2 cellular contexts compared by ENCODE assay signal in genomic region chr6:156897907-156898531, GRCh38.
TF ChIP-seq lines count a peak whose summit lies in the region.

No MANE protein-coding gene starts in this region.

TF ChIP-seq in GM23338, 12 proteins besides CTCF, POLR2A, EP300 and RAD21 (continued from another document):
- TF ChIP-seq REST (IDR thresholded peaks at IDR 0.05; ENCODE audit: unreplicated experiment) (no peak), EZH2phosphoT487 (IDR thresholded peaks at IDR 0.05; ENCODE audit: unreplicated experiment) (no peak), ETS1 (IDR thresholded peaks at IDR 0.05) (no peak), JUNB (IDR thresholded peaks at IDR 0.05; ENCODE audit: unreplicated experiment) (no peak), NANOG (IDR thresholded peaks at IDR 0.05; ENCODE audit: borderline replicate concordance) (no peak), ZNF462 (CRISPR knock-in tag; IDR thresholded peaks at IDR 0.05) (no peak), STAT1 (IDR thresholded peaks at IDR 0.05; ENCODE audit: unreplicated experiment) (no peak), CREB1 (CRISPR knock-in tag; IDR thresholded peaks at IDR 0.05; ENCODE audit: low read depth) (no peak), EZH2 (IDR thresholded peaks at IDR 0.05; ENCODE audit: low read depth, unreplicated experiment) (no peak)

TF ChIP-seq in WTC11, 78 proteins besides CTCF, POLR2A, EP300 and RAD21 (continued from another document):
- TF ChIP-seq AFF4 (CRISPR knock-in tag; IDR thresholded peaks at IDR 0.05; ENCODE audit: borderline replicate concordance) (no peak), IRF2 (CRISPR knock-in tag; IDR thresholded peaks at IDR 0.05; ENCODE audit: borderline replicate concordance, low read depth) (no peak), SP1 (CRISPR knock-in tag; conservative IDR thresholded peaks at IDR 0.05) (no peak), ZNF423 (CRISPR knock-in tag; IDR thresholded peaks at IDR 0.05) (no peak), NR3C1 (CRISPR knock-in tag; conservative IDR thresholded peaks at IDR 0.05; ENCODE audit: low read depth) (no peak), TCF7 (CRISPR knock-in tag; IDR thresholded peaks at IDR 0.05; ENCODE audit: low read depth) (no peak), AR (CRISPR knock-in tag; IDR thresholded peaks at IDR 0.05) (no peak), TP53 (CRISPR knock-in tag; IDR thresholded peaks at IDR 0.05) (no peak), ELF4 (CRISPR knock-in tag; IDR thresholded peaks at IDR 0.05; ENCODE audit: low read depth) (no peak), IRF1 (CRISPR knock-in tag; IDR thresholded peaks at IDR 0.05) (no peak)
